Comparison of ENCODE assay signal across 20 cellular contexts in the genomic region with DNA sequence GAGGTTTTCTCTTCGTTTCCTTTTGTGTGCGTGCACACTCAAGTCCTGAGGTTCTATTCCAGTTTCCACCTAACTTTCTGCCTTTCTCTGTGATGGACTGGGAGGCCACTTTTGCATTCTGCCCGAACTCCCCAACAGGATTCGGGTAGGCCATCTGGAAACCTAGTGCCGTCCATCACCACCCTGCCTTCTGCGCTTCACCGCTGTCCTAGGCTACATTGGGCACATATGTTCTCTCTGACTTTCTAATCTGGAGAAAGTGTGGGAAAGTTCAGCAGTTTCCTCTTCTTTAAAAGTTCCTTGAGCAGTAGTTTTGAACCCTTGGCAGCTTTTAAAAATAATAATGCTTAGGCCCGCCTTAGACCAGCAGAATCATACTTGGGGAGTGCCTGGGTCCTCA. TPM values are rescaled to one million over a fixed set of nuclear protein-coding genes. Genes with fewer than 3 reads are reported as not detected.
A peak's percentile ranks its signal among the peaks of the same experiment; 100 is the strongest.
DNase-seq lines count a peak whose midpoint lies in the region; ATAC-seq and TF ChIP-seq lines count a peak whose summit lies in the region.
"Had no signal": no experiment of that assay in that cellular context is flagged by ENCODE, and none has a peak within 500 bp of the region (broad histone marks: within the 10 kb centered on the region; RNA-seq: fewer than 3 reads in every experiment).

No MANE protein-coding gene starts in this region.

- WGBS in endodermal cell (ENCODE audit: insufficient coverage in 1 of 2, insufficient read length in 1 of 2), 2 experiments = 96 to 97% methylated on average over 6 to 8 of the region's 8 CpGs
- WGBS in right cardiac atrium = 82% methylated on average over 8 of the region's 8 CpGs

- no peak overlapping the region for H3K27ac ChIP-seq in CD4-positive, alpha-beta memory T cell (ENCODE audit: low read depth, low read length)
- H3K27ac ChIP-seq in endodermal cell (ENCODE audit: low read depth, low read length) (no peak overlapping the region), right cardiac atrium (ENCODE audit: low read length) (no peak overlapping the region)
- H3K27ac ChIP-seq: PC-9 had no signal

- peaks cover 52% of the 10 kb centered on the region for H3K36me3 Mint-ChIP-seq in activated CD8-positive, alpha-beta memory T cell treated with anti-CD3 and anti-CD28 coated beads, Interleukin-2, amount 10 ng/mL, durations not matched to agents 7 days and 5 days
- peaks cover 28 to 65% of the 10 kb centered on the region in 2 donors for H3K36me3 Mint-ChIP-seq in CD4-positive, alpha-beta memory T cell
- H3K36me3 Mint-ChIP-seq in activated CD4-positive, alpha-beta memory T cell treated with anti-CD3 and anti-CD28 coated beads for 36 hours = peaks cover 41% of the 10 kb centered on the region
- H3K36me3 Mint-ChIP-seq in endodermal cell (ENCODE audit: low read depth) = peaks cover 53% of the 10 kb centered on the region

- peak overlapping the region; percentile 93 for H3K27ac Mint-ChIP-seq in activated CD8-positive, alpha-beta memory T cell treated with anti-CD3 and anti-CD28 coated beads, Interleukin-2, amount 10 ng/mL, durations not matched to agents 7 days and 5 days
- peak overlapping the region in 4 of 7 donors; percentile 55 to 88 (median 74) for H3K27ac Mint-ChIP-seq in CD4-positive, alpha-beta memory T cell
- peak overlapping the region; percentile 99 for H3K27ac Mint-ChIP-seq in activated CD4-positive, alpha-beta memory T cell treated with anti-CD3 and anti-CD28 coated beads for 36 hours
- H3K27ac Mint-ChIP-seq in endodermal cell = no peak overlapping the region
- H3K27ac Mint-ChIP-seq: GM23338 had no signal

- H3K4me1 Mint-ChIP-seq in activated CD8-positive, alpha-beta memory T cell treated with anti-CD3 and anti-CD28 coated beads, Interleukin-2, amount 10 ng/mL, durations not matched to agents 7 days and 5 days = peaks cover 62% of the 10 kb centered on the region
- H3K4me1 Mint-ChIP-seq in CD4-positive, alpha-beta memory T cell = peaks cover 31 to 57% (median 45%) of the 10 kb centered on the region in 4 donors
- H3K4me1 Mint-ChIP-seq in activated CD4-positive, alpha-beta memory T cell treated with anti-CD3 and anti-CD28 coated beads for 36 hours (ENCODE audit: low read depth) = peaks cover 49% of the 10 kb centered on the region
- peaks cover 23% of the 10 kb centered on the region for H3K4me1 Mint-ChIP-seq in endodermal cell

- ATAC-seq in activated CD8-positive, alpha-beta memory T cell treated with anti-CD3 and anti-CD28 coated beads, Interleukin-2, amount 10 ng/mL, durations not matched to agents 7 days and 5 days = no peak
- no peak for ATAC-seq in right cardiac atrium
- no peak for ATAC-seq in GM18519 (IDR thresholded peaks at IDR 0.05; ENCODE audit: low FRiP score, unreplicated experiment)
- ATAC-seq: GM23338 had no signal

- intact Hi-C loops in CD4-positive, alpha-beta memory T cell (cut with micrococcal nuclease) = no loop called here
- intact Hi-C loops in activated CD4-positive, alpha-beta memory T cell treated with anti-CD3 and anti-CD28 coated beads for 36 hours (cut with micrococcal nuclease) = loop anchor here (10.0 kb wide), 2 partner anchors 471 to 841 kb away; partner anchors contain the start of gene INSIG1
- intact Hi-C loops in right cardiac atrium (cut with DNase I) = loop anchor here (5.0 to 10.0 kb wide), 2 partner anchors 168 to 171 kb away; no protein-coding TSS in a partner anchor

- CTCF ChIA-PET in activated CD8-positive, alpha-beta memory T cell treated with anti-CD3 and anti-CD28 coated beads, Interleukin-2, amount 10 ng/mL, durations not matched to agents 7 days and 5 days (lab: Charles Lee) = interaction anchor here (0.8 to 8.6 kb wide), 2 partner anchors 167 to 170 kb away, joined by 4 to 116 read pairs; no protein-coding TSS in a partner anchor
- CTCF ChIA-PET in CD4-positive, alpha-beta memory T cell (lab: Charles Lee; ENCODE audit: partially characterized antibody) = interaction anchor here (2.6 to 11.0 kb wide), 4 partner anchors 7 to 168 kb away, joined by 9 to 214 read pairs (median 12); no protein-coding TSS in a partner anchor
- CTCF ChIA-PET in activated CD4-positive, alpha-beta memory T cell treated with anti-CD3 and anti-CD28 coated beads for 36 hours (lab: Charles Lee) = interaction anchor here (1.4 to 9.4 kb wide), 3 partner anchors 165 to 838 kb away, joined by 5 to 227 read pairs (median 6); no protein-coding TSS in a partner anchor

- peaks cover 41% of the 10 kb centered on the region for H3K36me3 ChIP-seq in CD4-positive, alpha-beta memory T cell (ENCODE audit: insufficient read depth, low read length)
- peaks cover 74% of the 10 kb centered on the region for H3K36me3 ChIP-seq in endodermal cell (ENCODE audit: control insufficient read depth, insufficient read depth, low read length)

- H3K27me3 Mint-ChIP-seq in activated CD8-positive, alpha-beta memory T cell treated with anti-CD3 and anti-CD28 coated beads, Interleukin-2, amount 10 ng/mL, durations not matched to agents 7 days and 5 days = no peaks in the 10 kb centered on the region
- H3K27me3 Mint-ChIP-seq in CD4-positive, alpha-beta memory T cell = no peaks in the 10 kb centered on the region
- no peaks in the 10 kb centered on the region for H3K27me3 Mint-ChIP-seq in activated CD4-positive, alpha-beta memory T cell treated with anti-CD3 and anti-CD28 coated beads for 36 hours
- H3K27me3 Mint-ChIP-seq in endodermal cell (ENCODE audit: insufficient read depth) = no peaks in the 10 kb centered on the region
- H3K27me3 Mint-ChIP-seq: CD4-positive, CD25-positive, alpha-beta regulatory T cell had no signal

- no peak overlapping the region for H3K4me3 Mint-ChIP-seq in activated CD8-positive, alpha-beta memory T cell treated with anti-CD3 and anti-CD28 coated beads, Interleukin-2, amount 10 ng/mL, durations not matched to agents 7 days and 5 days
- peak overlapping the region in 1 of 8 donors; percentile 44 for H3K4me3 Mint-ChIP-seq in CD4-positive, alpha-beta memory T cell
- H3K4me3 Mint-ChIP-seq in activated CD4-positive, alpha-beta memory T cell treated with anti-CD3 and anti-CD28 coated beads for 36 hours = no peak overlapping the region
- no peak overlapping the region for H3K4me3 Mint-ChIP-seq in endodermal cell
- H3K4me3 Mint-ChIP-seq: GM23338 had no signal

- H3K4me3 ChIP-seq in CD4-positive, alpha-beta memory T cell (ENCODE audit: low read length in 2 of 2) = no peak overlapping the region
- no peak overlapping the region for H3K4me3 ChIP-seq in endodermal cell (ENCODE audit: low read length)
- no peak overlapping the region for H3K4me3 ChIP-seq in right cardiac atrium (ENCODE audit: low read length)
- H3K4me3 ChIP-seq: GM23338, PC-9 had no signal

- H3K4me1 ChIP-seq in CD4-positive, alpha-beta memory T cell (ENCODE audit: insufficient read depth, low read length) = peaks cover 36% of the 10 kb centered on the region
- no peaks in the 10 kb centered on the region for H3K4me1 ChIP-seq in endodermal cell (ENCODE audit: control insufficient read depth, insufficient read depth, low read length)
- H3K4me1 ChIP-seq in right cardiac atrium (ENCODE audit: control insufficient read depth, insufficient read depth, low read length) = peaks cover 11% of the 10 kb centered on the region

- POLR2A ChIA-PET in CD4-positive, alpha-beta memory T cell (lab: Charles Lee; ENCODE audit: partially characterized antibody) = no interaction called here
- POLR2A ChIA-PET in activated CD4-positive, alpha-beta memory T cell treated with anti-CD3 and anti-CD28 coated beads for 36 hours (lab: Charles Lee) = no interaction called here

- H3K9me3 Mint-ChIP-seq in activated CD8-positive, alpha-beta memory T cell treated with anti-CD3 and anti-CD28 coated beads, Interleukin-2, amount 10 ng/mL, durations not matched to agents 7 days and 5 days (ENCODE audit: low read depth) = no peaks in the 10 kb centered on the region
- H3K9me3 Mint-ChIP-seq in CD4-positive, alpha-beta memory T cell = no peaks in the 10 kb centered on the region
- no peaks in the 10 kb centered on the region for H3K9me3 Mint-ChIP-seq in activated CD4-positive, alpha-beta memory T cell treated with anti-CD3 and anti-CD28 coated beads for 36 hours
- no peaks in the 10 kb centered on the region for H3K9me3 Mint-ChIP-seq in endodermal cell
- H3K9me3 Mint-ChIP-seq: CD4-positive, CD25-positive, alpha-beta regulatory T cell; GM23338 had no signal

- H3K9ac ChIP-seq in endodermal cell (ENCODE audit: extremely low read depth, low read length, poor library complexity, severe bottlenecking) = no peak overlapping the region

- H3K9me3 ChIP-seq in CD4-positive, alpha-beta memory T cell (ENCODE audit: control insufficient read depth in 1 of 2, low read length in 2 of 2) = no peaks in the 10 kb centered on the region
- H3K9me3 ChIP-seq in endodermal cell (ENCODE audit: control insufficient read depth, low read length) (no peaks in the 10 kb centered on the region), right cardiac atrium (ENCODE audit: control insufficient read depth, low read length) (no peaks in the 10 kb centered on the region)

- no peak for TF ChIP-seq CTCF in endodermal cell (conservative IDR thresholded peaks at IDR 0.05)

- DNase-seq in activated CD8-positive, alpha-beta memory T cell treated with anti-CD3 and anti-CD28 coated beads, Interleukin-2, amount 10 ng/mL, durations not matched to agents 7 days and 5 days = no peak
- no peak for DNase-seq in activated CD8-positive, alpha-beta memory T cell treated with anti-CD3 and anti-CD28 coated beads for 24 hours
- no peak for DNase-seq in CD4-positive, alpha-beta memory T cell
- DNase-seq in activated CD4-positive, alpha-beta memory T cell treated with anti-CD3 and anti-CD28 coated beads for 36 hours = no peak
- DNase-seq in endodermal cell (peak; percentile 2), HuH-7 (ENCODE audit: low spot score) (no peak), right cardiac atrium (no peak)
- DNase-seq: CD4-positive, CD25-positive, alpha-beta regulatory T cell; DMS79; GDM1; KG1; MM.1S; NCI-H1105; NCI-H187; NCI-H446; NCI-H748 treated with DMSO at 0.1 percent for 48 hours; PC-9 had no signal

- no peaks in the 10 kb centered on the region for H3K27me3 ChIP-seq in CD4-positive, alpha-beta memory T cell (ENCODE audit: insufficient read depth, low read length)
- H3K27me3 ChIP-seq in endodermal cell (ENCODE audit: control insufficient read depth, insufficient read depth, low read length, poor library complexity, severe bottlenecking) (no peaks in the 10 kb centered on the region), right cardiac atrium (ENCODE audit: control insufficient read depth, insufficient read depth) (no peaks in the 10 kb centered on the region)

RNA-seq across cellular contexts. Expression of gene SHH, which starts 46.8 kb away (rescaled TPM):
- not detected for total RNA-seq in activated CD8-positive, alpha-beta memory T cell treated with anti-CD3 and anti-CD28 coated beads, Interleukin-2, amount 10 ng/mL, durations not matched to agents 7 days and 5 days
- total RNA-seq in CD4-positive, alpha-beta memory T cell = not detected
- polyA plus RNA-seq in CD4-positive, alpha-beta memory T cell = under 1 TPM in 1 of 2 donors, not detected in 1; 0.03 TPM
- total RNA-seq in activated CD4-positive, alpha-beta memory T cell treated with anti-CD3 and anti-CD28 coated beads for 36 hours = not detected
- total RNA-seq in endodermal cell (1 to 10 TPM in 1 of 2 donors, under 1 TPM in 1; 0.99 to 1.6 TPM), right cardiac atrium (not detected)
- polyA plus RNA-seq in endodermal cell (2013, experiment 1 of 2) = 0.93 TPM
- polyA plus RNA-seq in endodermal cell (2013, experiment 2 of 2) = 0.41 TPM
- polyA plus RNA-seq in right cardiac atrium = not detected
- total RNA-seq: A673; CD4-positive, CD25-positive, alpha-beta regulatory T cell; GM23338; PC-9 had no signal
- polyA plus RNA-seq: GM23338 had no signal
